In the genomic region with DNA sequence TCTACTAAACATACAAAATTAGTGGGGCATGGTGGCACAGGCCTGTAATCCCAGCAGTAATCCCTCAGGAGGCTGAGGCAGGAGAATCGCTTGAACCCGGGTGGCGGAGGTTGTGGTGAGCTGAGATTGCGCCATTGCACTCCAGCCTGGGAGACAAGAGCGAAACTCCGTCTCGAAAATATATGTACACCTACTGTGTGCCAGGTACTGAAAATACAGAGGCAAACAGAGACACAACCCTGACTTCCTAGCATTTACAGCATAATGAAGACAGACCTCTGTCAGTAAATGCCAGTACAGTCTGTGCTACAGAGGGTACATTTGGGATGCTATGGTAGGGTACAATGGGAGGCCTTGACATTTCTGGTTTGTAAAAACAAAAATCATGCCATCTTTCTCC, we compare ENCODE assay signal across 28 cellular contexts.
"Had no signal": no experiment of that assay in that cellular context is flagged by ENCODE, and none has a peak within 500 bp of the region (broad histone marks: within the 10 kb centered on the region; RNA-seq: fewer than 3 reads in every experiment).

No MANE protein-coding gene starts in this region.

- H3K9me3 Mint-ChIP-seq: activated B cell treated with CpG ODN at 0.5 μM for 24 hours; activated naive CD4-positive, alpha-beta T cell treated with anti-CD3 and anti-CD28 coated beads for 36 hours; activated naive CD8-positive, alpha-beta T cell treated with anti-CD3 and anti-CD28 coated beads, Interleukin-2, amount 10 ng/mL, durations not matched to agents 7 days and 5 days; activated T-helper 1 cell treated with anti-CD3 and anti-CD28 coated beads, Interleukin-12 subunit alpha, Interleukin-12 subunit beta, Interleukin-2, Interleukin-4 antibody, amounts not matched to agents 30 ng/mL and 10 ng/mL and 1 ng/mL, durations not matched to agents 14 hours and 24 hours and 36 hours; nephron had no signal

- H3K27me3 ChIP-seq: brain microvascular endothelial cell, dorsolateral prefrontal cortex, gastrocnemius medialis, right lobe of liver, testis, transverse colon had no signal

- H3K27ac Mint-ChIP-seq: activated B cell treated with CpG ODN at 0.5 μM for 24 hours; activated naive CD4-positive, alpha-beta T cell treated with anti-CD3 and anti-CD28 coated beads for 36 hours; activated naive CD8-positive, alpha-beta T cell treated with anti-CD3 and anti-CD28 coated beads, Interleukin-2, amount 10 ng/mL, durations not matched to agents 7 days and 5 days; activated T-helper 1 cell treated with anti-CD3 and anti-CD28 coated beads, Interleukin-12 subunit alpha, Interleukin-12 subunit beta, Interleukin-2, Interleukin-4 antibody, amounts not matched to agents 30 ng/mL and 10 ng/mL and 1 ng/mL, durations not matched to agents 14 hours and 24 hours and 36 hours had no signal

- H3K27me3 Mint-ChIP-seq: activated B cell treated with CpG ODN at 0.5 μM for 24 hours; activated naive CD8-positive, alpha-beta T cell treated with anti-CD3 and anti-CD28 coated beads, Interleukin-2, amount 10 ng/mL, durations not matched to agents 7 days and 5 days had no signal

- H3K36me3 Mint-ChIP-seq: activated naive CD8-positive, alpha-beta T cell treated with anti-CD3 and anti-CD28 coated beads, Interleukin-2, amount 10 ng/mL, durations not matched to agents 7 days and 5 days had no signal

- H3K4me3 Mint-ChIP-seq: activated B cell treated with CpG ODN at 0.5 μM for 24 hours; activated naive CD4-positive, alpha-beta T cell treated with anti-CD3 and anti-CD28 coated beads for 36 hours; activated naive CD8-positive, alpha-beta T cell treated with anti-CD3 and anti-CD28 coated beads, Interleukin-2, amount 10 ng/mL, durations not matched to agents 7 days and 5 days; activated T-helper 1 cell treated with anti-CD3 and anti-CD28 coated beads, Interleukin-12 subunit alpha, Interleukin-12 subunit beta, Interleukin-2, Interleukin-4 antibody, amounts not matched to agents 30 ng/mL and 10 ng/mL and 1 ng/mL, durations not matched to agents 14 hours and 24 hours and 36 hours; nephron had no signal

- FAIRE-seq: astrocyte, islet of Langerhans had no signal

- ATAC-seq: gastrocnemius medialis; stimulated activated naive CD8-positive, alpha-beta T cell treated with anti-CD3 and anti-CD28 coated beads, Interleukin-15, Interleukin-2, amounts not matched to agents 100 U/mL and 50 U/mL, for 24 hours had no signal

- H3K36me3 ChIP-seq: brain microvascular endothelial cell, gastrocnemius medialis, left ventricle myocardium inferior, transverse colon had no signal

- H3K27ac ChIP-seq: brain microvascular endothelial cell, coronary artery, dorsolateral prefrontal cortex, gastrocnemius medialis, left ventricle myocardium inferior, testis, transverse colon had no signal

- H3K4me3 ChIP-seq: coronary artery, dorsolateral prefrontal cortex, gastrocnemius medialis, left ventricle myocardium inferior, right lobe of liver, testis, transverse colon had no signal

- DNase-seq: activated B cell treated with CpG ODN at 0.5 μM for 24 hours; activated CD4-positive, alpha-beta T cell treated with anti-CD3 and anti-CD28 coated beads for 4 hours; activated CD4-positive, alpha-beta T cell treated with anti-CD3 and anti-CD28 coated beads, Interleukin-2, amount 50 U/mL, for 4 hours; activated CD8-positive, alpha-beta memory T cell treated with anti-CD3 and anti-CD28 coated beads for 24 hours; activated effector memory CD4-positive, alpha-beta T cell treated with anti-CD3 and anti-CD28 coated beads, Interleukin-2, amount 50 U/mL, for 16 hours; activated naive CD4-positive, alpha-beta T cell treated with anti-CD3 and anti-CD28 coated beads for 36 hours; activated naive CD8-positive, alpha-beta T cell treated with anti-CD3 and anti-CD28 coated beads, Interleukin-2, amount 10 ng/mL, durations not matched to agents 7 days and 5 days; activated T-cell treated with anti-CD3 and anti-CD28 coated beads, Interleukin-2, amount 50 U/mL, for 1 hour; amniotic stem cell; brain microvascular endothelial cell; dorsolateral prefrontal cortex; effector memory CD4-positive, alpha-beta T cell; erythroblast; gastrocnemius medialis; glutamatergic neuron; hippocampal formation; left ventricle myocardium inferior; right lobe of liver; stimulated activated CD4-positive, alpha-beta T cell treated with anti-CD3 and anti-CD28 coated beads, Interleukin-2, amount 100 ng/mL, for 48 hours; stimulated activated naive CD8-positive, alpha-beta T cell treated with anti-CD3 and anti-CD28 coated beads, Interleukin-15, Interleukin-2, amounts not matched to agents 100 U/mL and 50 U/mL, for 24 hours; T-helper 2 cell; testis; transverse colon had no signal

- H3K9me3 ChIP-seq: gastrocnemius medialis, right lobe of liver, testis, transverse colon had no signal
